ENCODE assay signal across 1 cellular context in the genomic region with DNA sequence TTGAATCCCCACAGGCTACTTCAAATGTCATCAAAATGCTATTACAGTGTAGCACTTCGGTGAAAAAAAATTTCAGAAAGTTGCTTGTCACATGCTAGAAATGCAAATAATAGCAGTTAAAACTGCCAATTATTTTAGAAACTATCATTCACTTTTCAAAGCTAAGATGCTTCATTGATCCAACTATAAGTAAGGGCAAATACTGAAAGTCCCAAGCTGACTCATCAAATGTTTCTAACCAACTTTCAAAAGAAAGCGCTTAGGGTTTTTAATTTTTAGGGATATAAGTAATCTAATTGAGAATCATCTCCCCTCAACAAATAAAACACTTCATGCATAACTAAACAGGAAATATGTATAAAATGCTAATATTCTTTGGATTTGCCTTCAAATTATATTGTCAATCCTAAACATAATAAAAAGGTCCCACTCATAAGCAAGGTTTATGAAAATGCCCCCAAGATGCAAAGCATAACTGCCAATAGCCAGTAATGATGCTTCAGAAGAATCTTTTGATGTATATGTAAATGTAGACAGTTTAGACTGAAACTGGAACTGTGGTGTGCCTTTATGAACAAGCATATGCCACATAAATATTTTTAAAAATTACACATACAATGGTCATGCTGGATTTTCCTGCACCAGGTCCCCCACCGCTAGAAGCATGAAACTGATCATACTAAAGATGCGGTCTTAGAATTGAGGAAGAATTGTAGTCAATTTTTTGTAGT.
TF ChIP-seq lines count a peak whose summit lies in the region.

No MANE protein-coding gene starts in this region.

TF ChIP-seq in K562, 482 proteins besides CTCF, POLR2A, EP300 and RAD21:
- peak; percentile 39; the same call in 1 of the 2 replicates for TF ChIP-seq ZNF316 (IDR thresholded peaks at IDR 0.05)
- TF ChIP-seq MTF1 (CRISPR knock-in tag; IDR thresholded peaks at IDR 0.05; ENCODE audit: borderline replicate concordance): no peak
- no peak for TF ChIP-seq SRF (CRISPR knock-in tag; IDR thresholded peaks at IDR 0.05)
- 0 out of 2 replicates have a peak, but pooled peaks have one; percentile 14 for TF ChIP-seq C11orf30 (IDR thresholded peaks at IDR 0.05; ENCODE audit: low read depth)
- TF ChIP-seq ZFX (CRISPR knock-in tag; IDR thresholded peaks at IDR 0.05): no peak
- TF ChIP-seq BCOR (IDR thresholded peaks at IDR 0.05): no peak
- TF ChIP-seq, protein P1, sequence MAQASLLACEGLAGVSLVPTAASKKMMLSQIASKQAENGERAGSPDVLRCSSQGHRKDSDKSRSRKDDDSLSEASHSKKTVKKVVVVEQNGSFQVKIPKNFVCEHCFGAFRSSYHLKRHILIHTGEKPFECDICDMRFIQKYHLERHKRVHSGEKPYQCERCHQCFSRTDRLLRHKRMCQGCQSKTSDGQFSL (CRISPR knock-in tag; IDR thresholded peaks at IDR 0.05): no peak
- TF ChIP-seq, protein P1 (tag; IDR thresholded peaks at IDR 0.05): no peak
- TF ChIP-seq, protein P2, sequence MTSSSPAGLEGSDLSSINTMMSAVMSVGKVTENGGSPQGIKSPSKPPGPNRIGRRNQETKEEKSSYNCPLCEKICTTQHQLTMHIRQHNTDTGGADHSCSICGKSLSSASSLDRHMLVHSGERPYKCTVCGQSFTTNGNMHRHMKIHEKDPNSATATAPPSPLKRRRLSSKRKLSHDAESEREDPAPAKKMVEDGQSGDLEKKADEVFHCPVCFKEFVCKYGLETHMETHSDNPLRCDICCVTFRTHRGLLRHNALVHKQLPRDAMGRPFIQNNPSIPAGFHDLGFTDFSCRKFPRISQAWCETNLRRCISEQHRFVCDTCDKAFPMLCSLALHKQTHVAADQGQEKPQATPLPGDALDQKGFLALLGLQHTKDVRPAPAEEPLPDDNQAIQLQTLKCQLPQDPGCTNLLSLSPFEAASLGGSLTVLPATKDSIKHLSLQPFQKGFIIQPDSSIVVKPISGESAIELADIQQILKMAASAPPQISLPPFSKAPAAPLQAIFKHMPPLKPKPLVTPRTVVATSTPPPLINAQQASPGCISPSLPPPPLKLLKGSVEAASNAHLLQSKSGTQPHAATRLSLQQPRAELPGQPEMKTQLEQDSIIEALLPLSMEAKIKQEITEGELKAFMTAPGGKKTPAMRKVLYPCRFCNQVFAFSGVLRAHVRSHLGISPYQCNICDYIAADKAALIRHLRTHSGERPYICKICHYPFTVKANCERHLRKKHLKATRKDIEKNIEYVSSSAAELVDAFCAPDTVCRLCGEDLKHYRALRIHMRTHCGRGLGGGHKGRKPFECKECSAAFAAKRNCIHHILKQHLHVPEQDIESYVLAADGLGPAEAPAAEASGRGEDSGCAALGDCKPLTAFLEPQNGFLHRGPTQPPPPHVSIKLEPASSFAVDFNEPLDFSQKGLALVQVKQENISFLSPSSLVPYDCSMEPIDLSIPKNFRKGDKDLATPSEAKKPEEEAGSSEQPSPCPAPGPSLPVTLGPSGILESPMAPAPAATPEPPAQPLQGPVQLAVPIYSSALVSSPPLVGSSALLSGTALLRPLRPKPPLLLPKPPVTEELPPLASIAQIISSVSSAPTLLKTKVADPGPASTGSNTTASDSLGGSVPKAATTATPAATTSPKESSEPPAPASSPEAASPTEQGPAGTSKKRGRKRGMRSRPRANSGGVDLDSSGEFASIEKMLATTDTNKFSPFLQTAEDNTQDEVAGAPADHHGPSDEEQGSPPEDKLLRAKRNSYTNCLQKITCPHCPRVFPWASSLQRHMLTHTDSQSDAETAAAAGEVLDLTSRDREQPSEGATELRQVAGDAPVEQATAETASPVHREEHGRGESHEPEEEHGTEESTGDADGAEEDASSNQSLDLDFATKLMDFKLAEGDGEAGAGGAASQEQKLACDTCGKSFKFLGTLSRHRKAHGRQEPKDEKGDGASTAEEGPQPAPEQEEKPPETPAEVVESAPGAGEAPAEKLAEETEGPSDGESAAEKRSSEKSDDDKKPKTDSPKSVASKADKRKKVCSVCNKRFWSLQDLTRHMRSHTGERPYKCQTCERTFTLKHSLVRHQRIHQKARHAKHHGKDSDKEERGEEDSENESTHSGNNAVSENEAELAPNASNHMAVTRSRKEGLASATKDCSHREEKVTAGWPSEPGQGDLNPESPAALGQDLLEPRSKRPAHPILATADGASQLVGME (CRISPR knock-in tag; IDR thresholded peaks at IDR 0.05): no peak
- TF ChIP-seq ETV5 (CRISPR knock-in tag; IDR thresholded peaks at IDR 0.05; ENCODE audit: low read depth): no peak
- no peak for TF ChIP-seq ZNF3 (CRISPR knock-in tag; IDR thresholded peaks at IDR 0.05)
